ENCODE assay signal across 8 cellular contexts in the genomic region with DNA sequence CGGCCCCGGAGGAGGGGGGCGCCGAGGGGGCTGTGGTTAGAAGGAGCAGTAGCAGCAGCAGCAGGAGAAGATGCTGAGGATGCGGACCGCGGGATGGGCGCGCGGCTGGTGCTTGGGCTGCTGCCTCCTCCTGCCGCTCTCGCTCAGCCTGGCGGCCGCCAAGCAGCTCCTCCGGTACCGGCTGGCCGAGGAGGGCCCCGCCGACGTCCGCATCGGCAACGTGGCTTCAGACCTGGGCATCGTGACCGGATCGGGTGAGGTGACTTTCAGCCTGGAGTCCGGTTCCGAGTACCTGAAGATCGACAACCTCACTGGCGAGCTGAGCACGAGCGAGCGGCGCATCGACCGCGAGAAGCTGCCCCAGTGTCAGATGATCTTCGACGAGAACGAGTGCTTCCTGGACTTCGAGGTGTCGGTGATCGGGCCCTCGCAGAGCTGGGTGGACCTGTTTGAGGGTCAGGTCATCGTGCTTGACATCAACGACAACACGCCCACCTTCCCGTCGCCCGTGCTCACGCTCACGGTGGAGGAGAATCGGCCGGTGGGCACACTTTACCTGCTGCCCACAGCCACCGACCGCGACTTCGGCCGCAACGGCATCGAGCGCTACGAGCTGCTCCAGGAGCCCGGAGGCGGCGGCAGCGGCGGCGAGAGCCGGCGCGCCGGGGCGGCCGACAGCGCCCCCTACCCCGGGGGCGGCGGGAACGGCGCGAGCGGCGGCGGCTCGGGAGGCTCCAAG. TPM values are rescaled to one million over a fixed set of nuclear protein-coding genes. Genes with fewer than 3 reads are reported as not detected.
DNase-seq lines count a peak whose midpoint lies in the region; ATAC-seq, FAIRE-seq and TF ChIP-seq lines count a peak whose summit lies in the region.

No MANE protein-coding gene starts in this region.

- no peak for ATAC-seq in GM21447 (IDR thresholded peaks at IDR 0.05; ENCODE audit: unreplicated experiment)

- no peak for FAIRE-seq in kidney (lab: Jason Lieb, UNC)

- DNase-seq in AG10803 (ENCODE audit: low read depth) (no peak), HK-2 (ENCODE audit: unreplicated experiment) (peak; percentile 75), choroid plexus epithelial cell (ENCODE audit: low read depth) (peak; percentile 36), kidney (peak; percentile 76), substantia nigra (lab: John Stamatoyannopoulos, UW) (peak in 20 of 49 donors; percentile 4 to 51 (median 30)), cerebellar nuclear complex (lab: John Stamatoyannopoulos, UW) (no peak), COLO829 (ENCODE audit: low spot score) (no peak)

- no peaks in the 10 kb centered on the region for H3K36me3 ChIP-seq in kidney (ENCODE audit: control insufficient read depth in 1 of 2, insufficient read depth in 2 of 2, low read length in 2 of 2)

- H3K9me3 ChIP-seq in kidney (ENCODE audit: control insufficient read depth in 1 of 2, low read length in 2 of 2): no peaks in the 10 kb centered on the region

- H3K27ac ChIP-seq in kidney (ENCODE audit: low read depth in 2 of 2, low read length in 2 of 2) (no peak overlapping the region), substantia nigra (ENCODE audit: low read depth, low read length, poor library complexity, severe bottlenecking) (peak overlapping the region; percentile 1)

- peaks cover under 1 to 23% of the 10 kb centered on the region in 2 donors for H3K4me1 ChIP-seq in kidney (ENCODE audit: control insufficient read depth in 1 of 2, insufficient read depth in 1 of 2, low read depth in 1 of 2, low read length in 2 of 2)

- no peak overlapping the region for H3K9ac ChIP-seq in kidney (ENCODE audit: low read length in 2 of 2)

- intact Hi-C loops in kidney (cut with DNase I): no loop called here

- no peak for TF ChIP-seq CTCF in AG10803 (conservative IDR thresholded peaks at IDR 0.05; ENCODE audit: low read length)
- no peak for TF ChIP-seq CTCF in choroid plexus epithelial cell (conservative IDR thresholded peaks at IDR 0.05; ENCODE audit: low read depth, low read length)
- TF ChIP-seq CTCF in kidney (IDR thresholded peaks at IDR 0.05; ENCODE audit: borderline replicate concordance, extremely low read depth, insufficient read depth): peak; percentile 20

- H3K4me3 ChIP-seq in AG10803 (ENCODE audit: low read length): peak overlapping the region; percentile 29
- peak overlapping the region; percentile 70 for H3K4me3 ChIP-seq in choroid plexus epithelial cell (ENCODE audit: low read depth, low read length)
- peak overlapping the region; percentile 64 to 68 for H3K4me3 ChIP-seq in kidney (ENCODE audit: low read length in 2 of 2)

RNA-seq across cellular contexts. Expression of gene PCDH7, which starts 1.4 kb away (rescaled TPM):
- total RNA-seq in kidney: 10.2 TPM
- 1.4 TPM for polyA plus RNA-seq in kidney (ENCODE audit: insufficient read depth, low read depth, low replicate concordance)

Comparison
In these comparisons a context has a peak if more than half of its experiments do, and no peak if none do; other contexts are left out.
1. DNase-seq: peak in HK-2 (single experiment), choroid plexus epithelial cell (single experiment) and kidney (single experiment); none in AG10803 (single experiment), cerebellar nuclear complex (0 of 2) and COLO829 (single experiment).
2. Peak in every context shown above with its lines, with median percentiles within 50 percentile points of each other: H3K4me3 ChIP-seq.